In genomic region chr22:26775394-26775793, GRCh38 we compare ENCODE assay signal across 34 cellular contexts.
"Had no signal": no experiment of that assay in that cellular context is flagged by ENCODE, and none has a peak within 500 bp of the region (broad histone marks: within the 10 kb centered on the region; RNA-seq: fewer than 3 reads in every experiment).

No MANE protein-coding gene starts in this region.

- H3K4me3 Mint-ChIP-seq: activated B cell treated with CpG ODN at 0.5 μM for 24 hours; activated CD4-positive, alpha-beta memory T cell treated with anti-CD3 and anti-CD28 coated beads for 36 hours; activated CD4-positive, alpha-beta memory T cell treated with anti-CD3 and anti-CD28 coated beads, Interleukin-2, amount 10 ng/mL, durations not matched to agents 7 days and 5 days; activated CD4-positive, alpha-beta T cell treated with anti-CD3 and anti-CD28 coated beads for 36 hours; activated CD4-positive, alpha-beta T cell treated with anti-CD3 and anti-CD28 coated beads, Interleukin-2, amount 10 ng/mL, durations not matched to agents 24 days and 14 days; activated CD4-positive, alpha-beta T cell treated with anti-CD3 and anti-CD28 coated beads, Interleukin-2, amount 10 ng/mL, durations not matched to agents 7 days and 5 days; activated CD8-positive, alpha-beta memory T cell treated with anti-CD3 and anti-CD28 coated beads, Interleukin-2, amount 10 ng/mL, durations not matched to agents 7 days and 5 days; activated CD8-positive, alpha-beta T cell treated with anti-CD3 and anti-CD28 coated beads for 36 hours; activated CD8-positive, alpha-beta T cell treated with anti-CD3 and anti-CD28 coated beads, Interleukin-2, amount 10 ng/mL, durations not matched to agents 7 days and 5 days; activated T-cell treated with anti-CD3 and anti-CD28 coated beads, Interleukin-2, amount 50 U/mL, for 24 hours; T-helper 1 cell treated with Interleukin-12 subunit alpha and Interleukin-12 subunit beta and Interleukin-4 antibody, amounts not matched to agents 30 μg/mL and 1 μg/mL, for 36 hours; T-helper 17 cell; T-helper 2 cell treated with Interferon-gamma antibody and Interleukin-4, amounts not matched to agents 5 μg/mL and 100 μg/mL, for 36 hours; WTC11 had no signal

- H3K4me1 Mint-ChIP-seq: activated B cell treated with CpG ODN at 0.5 μM for 24 hours; activated CD4-positive, alpha-beta memory T cell treated with anti-CD3 and anti-CD28 coated beads, Interleukin-2, amount 10 ng/mL, durations not matched to agents 7 days and 5 days; activated CD4-positive, alpha-beta T cell treated with anti-CD3 and anti-CD28 coated beads for 36 hours; activated CD4-positive, alpha-beta T cell treated with anti-CD3 and anti-CD28 coated beads, Interleukin-2, amount 10 ng/mL, durations not matched to agents 24 days and 14 days; activated CD4-positive, alpha-beta T cell treated with anti-CD3 and anti-CD28 coated beads, Interleukin-2, amount 10 ng/mL, durations not matched to agents 7 days and 5 days; activated CD8-positive, alpha-beta memory T cell treated with anti-CD3 and anti-CD28 coated beads, Interleukin-2, amount 10 ng/mL, durations not matched to agents 7 days and 5 days; T-helper 17 cell had no signal

- H3K27ac Mint-ChIP-seq: activated B cell treated with CpG ODN at 0.5 μM for 24 hours; activated CD4-positive, alpha-beta memory T cell treated with anti-CD3 and anti-CD28 coated beads for 36 hours; activated CD4-positive, alpha-beta memory T cell treated with anti-CD3 and anti-CD28 coated beads, Interleukin-2, amount 10 ng/mL, durations not matched to agents 7 days and 5 days; activated CD4-positive, alpha-beta T cell treated with anti-CD3 and anti-CD28 coated beads for 36 hours; activated CD4-positive, alpha-beta T cell treated with anti-CD3 and anti-CD28 coated beads, Interleukin-2, amount 10 ng/mL, durations not matched to agents 24 days and 14 days; activated CD4-positive, alpha-beta T cell treated with anti-CD3 and anti-CD28 coated beads, Interleukin-2, amount 10 ng/mL, durations not matched to agents 7 days and 5 days; activated CD8-positive, alpha-beta memory T cell treated with anti-CD3 and anti-CD28 coated beads, Interleukin-2, amount 10 ng/mL, durations not matched to agents 7 days and 5 days; activated CD8-positive, alpha-beta T cell treated with anti-CD3 and anti-CD28 coated beads for 36 hours; activated CD8-positive, alpha-beta T cell treated with anti-CD3 and anti-CD28 coated beads, Interleukin-2, amount 10 ng/mL, durations not matched to agents 7 days and 5 days; activated T-cell treated with anti-CD3 and anti-CD28 coated beads, Interleukin-2, amount 50 U/mL, for 24 hours; T-helper 1 cell treated with Interleukin-12 subunit alpha and Interleukin-12 subunit beta and Interleukin-4 antibody, amounts not matched to agents 30 μg/mL and 1 μg/mL, for 36 hours; T-helper 17 cell; T-helper 2 cell treated with Interferon-gamma antibody and Interleukin-4, amounts not matched to agents 5 μg/mL and 100 μg/mL, for 36 hours; WTC11 had no signal

- FAIRE-seq: TTC549 had no signal

- H3K27me3 Mint-ChIP-seq: activated B cell treated with CpG ODN at 0.5 μM for 24 hours; activated CD4-positive, alpha-beta memory T cell treated with anti-CD3 and anti-CD28 coated beads for 36 hours; activated CD4-positive, alpha-beta memory T cell treated with anti-CD3 and anti-CD28 coated beads, Interleukin-2, amount 10 ng/mL, durations not matched to agents 7 days and 5 days; activated CD4-positive, alpha-beta T cell treated with anti-CD3 and anti-CD28 coated beads for 36 hours; activated CD4-positive, alpha-beta T cell treated with anti-CD3 and anti-CD28 coated beads, Interleukin-2, amount 10 ng/mL, durations not matched to agents 24 days and 14 days; activated CD4-positive, alpha-beta T cell treated with anti-CD3 and anti-CD28 coated beads, Interleukin-2, amount 10 ng/mL, durations not matched to agents 7 days and 5 days; activated CD8-positive, alpha-beta memory T cell treated with anti-CD3 and anti-CD28 coated beads, Interleukin-2, amount 10 ng/mL, durations not matched to agents 7 days and 5 days; activated CD8-positive, alpha-beta T cell treated with anti-CD3 and anti-CD28 coated beads for 36 hours; activated T-cell treated with anti-CD3 and anti-CD28 coated beads, Interleukin-2, amount 50 U/mL, for 24 hours; T-helper 17 cell had no signal

- H3K27ac ChIP-seq: VCaP, WERI-Rb-1 had no signal

- ATAC-seq: activated CD4-positive, alpha-beta T cell treated with anti-CD3 and anti-CD28 coated beads for 36 hours; activated CD4-positive, CD25-positive, alpha-beta regulatory T cell treated with anti-CD3 and anti-CD28 coated beads, Interleukin-2, amount 50 U/mL, for 24 hours; activated CD8-positive, alpha-beta memory T cell treated with anti-CD3 and anti-CD28 coated beads, Interleukin-2, amount 10 ng/mL, durations not matched to agents 7 days and 5 days; activated CD8-positive, alpha-beta T cell treated with anti-CD3 and anti-CD28 coated beads for 36 hours; activated CD8-positive, alpha-beta T cell treated with anti-CD3 and anti-CD28 coated beads, Interleukin-2, amount 10 ng/mL, durations not matched to agents 7 days and 5 days; T-helper 17 cell; WTC11 had no signal

- DNase-seq: activated B cell treated with CpG ODN at 0.5 μM for 24 hours; activated CD4-positive, alpha-beta memory T cell treated with anti-CD3 and anti-CD28 coated beads for 36 hours; activated CD4-positive, alpha-beta memory T cell treated with anti-CD3 and anti-CD28 coated beads, Interleukin-2, amount 10 ng/mL, durations not matched to agents 7 days and 5 days; activated CD4-positive, alpha-beta T cell treated with anti-CD3 and anti-CD28 coated beads for 1 hour; activated CD4-positive, alpha-beta T cell treated with anti-CD3 and anti-CD28 coated beads for 36 hours; activated CD4-positive, alpha-beta T cell treated with anti-CD3 and anti-CD28 coated beads for 4 hours; activated CD4-positive, alpha-beta T cell treated with anti-CD3 and anti-CD28 coated beads for 48 hours; activated CD4-positive, alpha-beta T cell treated with anti-CD3 and anti-CD28 coated beads, Interleukin-2, amount 10 ng/mL, durations not matched to agents 24 days and 14 days; activated CD4-positive, alpha-beta T cell treated with anti-CD3 and anti-CD28 coated beads, Interleukin-2, amount 10 ng/mL, durations not matched to agents 7 days and 5 days; activated CD4-positive, alpha-beta T cell treated with anti-CD3 and anti-CD28 coated beads, Interleukin-2, amount 50 U/mL, for 1 hour; activated CD4-positive, alpha-beta T cell treated with anti-CD3 and anti-CD28 coated beads, Interleukin-2, amount 50 U/mL, for 4 hours; activated CD4-positive, alpha-beta T cell treated with anti-CD3 and anti-CD28 coated beads, Interleukin-2, amount 50 U/mL, for 48 hours; activated CD4-positive, CD25-positive, alpha-beta regulatory T cell; activated CD4-positive, CD25-positive, alpha-beta regulatory T cell treated with anti-CD3 and anti-CD28 coated beads, Interleukin-2, amount 50 U/mL, for 72 hours; activated CD8-positive, alpha-beta memory T cell treated with anti-CD3 and anti-CD28 coated beads for 24 hours; activated CD8-positive, alpha-beta memory T cell treated with anti-CD3 and anti-CD28 coated beads, Interleukin-2, amount 10 ng/mL, durations not matched to agents 7 days and 5 days; activated CD8-positive, alpha-beta memory T cell treated with anti-CD3 and anti-CD28 coated beads, Interleukin-2, amount 50 U/mL, for 4 hours; activated CD8-positive, alpha-beta memory T cell treated with anti-CD3 and anti-CD28 coated beads, Interleukin-2, amount 50 U/mL, for 48 hours; activated CD8-positive, alpha-beta T cell treated with anti-CD3 and anti-CD28 coated beads for 36 hours; activated CD8-positive, alpha-beta T cell treated with anti-CD3 and anti-CD28 coated beads, Interleukin-2, amount 10 ng/mL, durations not matched to agents 7 days and 5 days; activated T-cell treated with anti-CD3 and anti-CD28 coated beads for 4 hours; activated T-cell treated with anti-CD3 and anti-CD28 coated beads, Interleukin-2, amount 50 U/mL, for 1 hour; activated T-cell treated with anti-CD3 and anti-CD28 coated beads, Interleukin-2, amount 50 U/mL, for 24 hours; T-helper 17 cell; T-helper 2 cell; T-helper 9 cell; T1000; WERI-Rb-1 had no signal
